ENCODE assay signal across 21 cellular contexts in genomic region chr6:69555239-69555638, GRCh38.
DNase-seq lines count a peak whose midpoint lies in the region; ATAC-seq, FAIRE-seq and TF ChIP-seq lines count a peak whose summit lies in the region.
"Had no signal": no experiment of that assay in that cellular context is flagged by ENCODE, and none has a peak within 500 bp of the region (broad histone marks: within the 10 kb centered on the region; RNA-seq: fewer than 3 reads in every experiment).

No MANE protein-coding gene starts in this region.

- no peak for TF ChIP-seq POLR2A in GM12878 (IDR thresholded peaks at IDR 0.05; ENCODE audit: low read depth, low read length)

- no peaks in the 10 kb centered on the region for H3K79me1 ChIP-seq in trophoblast cell (ENCODE audit: low read length)

- H3K27ac ChIP-seq in GM12878 (ENCODE audit: control insufficient read depth, insufficient read depth) (no peak overlapping the region), trophoblast cell (ENCODE audit: low read depth, low read length) (no peak overlapping the region)

- no peaks in the 10 kb centered on the region for H3K9me3 ChIP-seq in GM12878 (replicated peaks; ENCODE audit: control insufficient read depth, insufficient read depth, low read length)
- no peaks in the 10 kb centered on the region for H3K9me3 ChIP-seq in trophoblast cell (ENCODE audit: insufficient read depth, low read depth, low read length)
- H3K9me3 ChIP-seq: HAP-1 had no signal

- ATAC-seq in GM18868 (IDR thresholded peaks at IDR 0.05; ENCODE audit: unreplicated experiment): peak; percentile 82
- peak; percentile 61 for ATAC-seq in HG03565 (IDR thresholded peaks at IDR 0.05; ENCODE audit: unreplicated experiment)
- ATAC-seq in GM12878: no peak
- no peak for ATAC-seq in GM19328 (IDR thresholded peaks at IDR 0.05; ENCODE audit: unreplicated experiment)
- no peak for ATAC-seq in HG03354 (IDR thresholded peaks at IDR 0.05; ENCODE audit: poor library complexity, severe bottlenecking, unreplicated experiment)

- no peak overlapping the region for H2BK5ac ChIP-seq in trophoblast cell (ENCODE audit: low read depth, low read length, poor library complexity)

- TF ChIP-seq RAD21 in GM12878 (IDR thresholded peaks at IDR 0.05; ENCODE audit: insufficient read depth, low read depth, low read length): no peak

- H2AK5ac ChIP-seq in trophoblast cell (ENCODE audit: low read length): no peak overlapping the region

- H2AFZ ChIP-seq in GM12878 (ENCODE audit: control insufficient read depth, low read depth, low read length) (no peak overlapping the region), trophoblast cell (ENCODE audit: insufficient read depth, low read length, poor library complexity) (no peak overlapping the region)

- H3K23ac ChIP-seq in trophoblast cell (ENCODE audit: low read length): no peak overlapping the region

- H4K12ac ChIP-seq in trophoblast cell (ENCODE audit: low read depth, low read length): no peak overlapping the region

- H4K91ac ChIP-seq in trophoblast cell (ENCODE audit: low read depth, low read length): no peak overlapping the region

- POLR2A ChIA-PET in GM12878 (lab: Charles Lee): no interaction called here

- H3K27me3 ChIP-seq in GM12878 (replicated peaks in 1 of 2; ENCODE audit: control insufficient read depth in 2 of 2, insufficient read depth in 2 of 2, low read length in 1 of 2): no peaks in the 10 kb centered on the region
- no peaks in the 10 kb centered on the region for H3K27me3 ChIP-seq in trophoblast cell (ENCODE audit: insufficient read depth, low read length)

- no peak for TF ChIP-seq EP300 in GM12878 (IDR thresholded peaks at IDR 0.05; ENCODE audit: borderline replicate concordance in 1 of 2, control insufficient read depth in 1 of 2, low read depth in 2 of 2, low read length in 2 of 2)

- H3K14ac ChIP-seq in trophoblast cell (ENCODE audit: low read length): no peak overlapping the region

- H4K20me1 ChIP-seq in GM12878 (ENCODE audit: control insufficient read depth, insufficient read depth): no peaks in the 10 kb centered on the region

- H3K36me3 ChIP-seq in GM12878 (ENCODE audit: control insufficient read depth in 2 of 2, insufficient read depth in 2 of 2, low read length in 1 of 2) (no peaks in the 10 kb centered on the region), trophoblast cell (ENCODE audit: control insufficient read depth in 1 of 2, insufficient read depth in 2 of 2, low read length in 2 of 2) (no peaks in the 10 kb centered on the region)
- H3K36me3 ChIP-seq: HAP-1 had no signal

- WGBS in GM12878 (ENCODE audit: insufficient coverage, insufficient replicate concordance, low lambda C conversion rate, missing lambda C conversion rate): 18% methylated on average over 2 of the region's 2 CpGs
- no CpG with 5 or more reads among the region's 2 CpGs for WGBS in trophoblast cell (ENCODE audit: extremely low coverage, insufficient coverage, insufficient read length)

- RAD21 ChIA-PET in GM12878 (lab: Charles Lee; ENCODE audit: unreplicated experiment): no interaction called here

- no peak overlapping the region for H2BK120ac ChIP-seq in trophoblast cell (ENCODE audit: insufficient read depth, low read length, poor library complexity)

- DNase-seq in GM12878 (ENCODE audit: low read depth, low spot score): no peak
- no peak for DNase-seq in trophoblast cell
- DNase-seq in NOMO-1 treated with DMSO at 0.1 percent for 48 hours (lab: John Stamatoyannopoulos, UW; ENCODE audit: unreplicated experiment): no peak
- DNase-seq: 8988T; C1 segment of cervical spinal cord; Calu3; CD4-positive, alpha-beta memory T cell; COR-L47; DMS53; DMS79 treated with DMSO at 0.1 percent for 48 hours; GF-D8; GOT3; HFFc6 had no signal

- no peak overlapping the region for H3K18ac ChIP-seq in trophoblast cell (ENCODE audit: low read length)

- BruUV-seq in GM12878 (replicated peaks; lab: Mats Ljungman, UMichigan): no TSS peak

- H4K8ac ChIP-seq in trophoblast cell (ENCODE audit: low read depth, low read length): no peak overlapping the region

- H3K4me1 ChIP-seq in GM12878 (ENCODE audit: control insufficient read depth, insufficient read depth, low read length) (no peaks in the 10 kb centered on the region), trophoblast cell (ENCODE audit: control insufficient read depth in 1 of 2, insufficient read depth in 2 of 2, low read length in 2 of 2) (no peaks in the 10 kb centered on the region)
- H3K4me1 ChIP-seq: HAP-1 had no signal

- TF ChIP-seq CTCF in GM12878 (IDR thresholded peaks at IDR 0.05 in 2 of 3, conservative IDR thresholded peaks at IDR 0.05 in 1 of 3; ENCODE audit: control insufficient read depth in 2 of 3, extremely low read depth in 1 of 3, insufficient read depth in 1 of 3, low read depth in 3 of 3, low read length in 3 of 3): no peak

- CTCF ChIA-PET in GM12878 (lab: Yijun Ruan, JAX): no interaction called here

- no peak overlapping the region for H3K4ac ChIP-seq in trophoblast cell (ENCODE audit: low read depth, low read length)

- H3K9ac ChIP-seq in GM12878 (ENCODE audit: control insufficient read depth, insufficient read depth, low read length): no peak overlapping the region
- H3K9ac ChIP-seq in trophoblast cell (ENCODE audit: low read length): no peak overlapping the region

- intact Hi-C loops in GM12878 (cut with micrococcal nuclease; ENCODE audit: unreplicated experiment): no loop called here

- H2BK12ac ChIP-seq in trophoblast cell (ENCODE audit: low read length): no peak overlapping the region

- SMC1A ChIA-PET in GM12878 (lab: Charles Lee; ENCODE audit: uncharacterized antibody, unreplicated experiment): no interaction called here

- no peak overlapping the region for H3K4me2 ChIP-seq in GM12878 (ENCODE audit: control insufficient read depth, insufficient read depth)
- no peak overlapping the region for H3K4me2 ChIP-seq in trophoblast cell (ENCODE audit: low read length)

- H3K79me2 ChIP-seq in GM12878 (ENCODE audit: control insufficient read depth, insufficient read depth, low read length): no peaks in the 10 kb centered on the region
- no peaks in the 10 kb centered on the region for H3K79me2 ChIP-seq in trophoblast cell (ENCODE audit: control insufficient read depth, insufficient read depth, low read length, poor library complexity)

- no peak overlapping the region for H3K4me3 ChIP-seq in GM12878
- no peak overlapping the region for H3K4me3 ChIP-seq in trophoblast cell (ENCODE audit: low read depth, low read length)
- H3K4me3 ChIP-seq: HAP-1 had no signal

- no peak for FAIRE-seq in GM12878 (lab: Jason Lieb, UNC)
- FAIRE-seq: GM12892, GM19239, H54 had no signal

- in situ Hi-C loops in GM12878 (cut with MboI): no loop called here

TF ChIP-seq in GM12878, 131 proteins besides CTCF, POLR2A, EP300 and RAD21:
- TF ChIP-seq RUNX3 (IDR thresholded peaks at IDR 0.05; ENCODE audit: low read length): peak; percentile 49; the same call in 1 of the 2 replicates
- no peak for TF ChIP-seq BCLAF1 (IDR thresholded peaks at IDR 0.05)

Comparison
In these comparisons a context has a peak if more than half of its experiments do, and no peak if none do; other contexts are left out.
1. ATAC-seq: peak in GM18868 (single experiment) and HG03565 (single experiment); none in GM12878 (single experiment), GM19328 (single experiment) and HG03354 (single experiment).